Comparison of ENCODE assay signal across 1 cellular context in the genomic region with DNA sequence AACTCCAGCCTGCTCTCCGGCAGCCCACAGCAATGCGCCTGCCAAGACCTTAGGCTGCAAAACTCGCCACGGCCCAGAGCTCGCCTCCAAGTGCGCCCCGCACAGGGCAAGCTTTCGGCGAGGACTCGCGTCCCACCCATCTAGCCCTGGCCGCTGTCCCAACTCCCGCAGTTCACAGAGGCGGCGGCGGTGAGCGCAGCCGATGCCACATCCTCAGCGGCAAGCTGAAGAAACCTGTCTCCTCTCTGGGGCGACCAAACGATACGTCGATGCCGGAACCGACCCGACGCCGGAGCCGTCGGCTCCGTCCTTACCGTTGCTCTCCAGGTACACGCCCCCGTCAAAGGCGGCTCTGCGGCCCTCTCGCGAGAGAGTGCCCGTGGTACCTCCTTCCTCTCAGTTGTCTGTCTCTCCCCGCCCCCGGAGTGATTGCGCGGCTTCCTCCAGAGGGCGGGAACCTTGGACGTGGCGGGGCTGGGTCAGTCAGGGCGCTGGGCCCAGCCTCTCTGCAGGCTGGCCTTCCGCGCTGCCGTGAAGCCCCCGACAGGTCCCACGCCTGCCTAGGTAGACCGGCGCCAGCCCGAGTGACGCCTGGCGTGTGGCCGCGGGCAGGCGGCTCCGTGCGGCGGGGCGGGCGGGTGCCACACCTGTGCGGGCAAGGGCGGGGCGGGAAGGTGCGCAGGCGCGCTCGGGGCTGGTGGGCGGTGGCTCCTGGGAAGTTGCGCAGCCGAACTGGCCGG.
TF ChIP-seq lines count a peak whose summit lies in the region.

No MANE protein-coding gene starts in this region.

TF ChIP-seq in HepG2, 621 proteins besides CTCF, POLR2A, EP300 and RAD21 (continued from another document and continues in another):
- TF ChIP-seq, protein P1, sequence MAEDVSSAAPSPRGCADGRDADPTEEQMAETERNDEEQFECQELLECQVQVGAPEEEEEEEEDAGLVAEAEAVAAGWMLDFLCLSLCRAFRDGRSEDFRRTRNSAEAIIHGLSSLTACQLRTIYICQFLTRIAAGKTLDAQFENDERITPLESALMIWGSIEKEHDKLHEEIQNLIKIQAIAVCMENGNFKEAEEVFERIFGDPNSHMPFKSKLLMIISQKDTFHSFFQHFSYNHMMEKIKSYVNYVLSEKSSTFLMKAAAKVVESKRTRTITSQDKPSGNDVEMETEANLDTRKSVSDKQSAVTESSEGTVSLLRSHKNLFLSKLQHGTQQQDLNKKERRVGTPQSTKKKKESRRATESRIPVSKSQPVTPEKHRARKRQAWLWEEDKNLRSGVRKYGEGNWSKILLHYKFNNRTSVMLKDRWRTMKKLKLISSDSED (CRISPR knock-in tag; IDR thresholded peaks at IDR 0.05) = peak; percentile 79; the same call in 1 of the 2 replicates
- TF ChIP-seq, protein P2, sequence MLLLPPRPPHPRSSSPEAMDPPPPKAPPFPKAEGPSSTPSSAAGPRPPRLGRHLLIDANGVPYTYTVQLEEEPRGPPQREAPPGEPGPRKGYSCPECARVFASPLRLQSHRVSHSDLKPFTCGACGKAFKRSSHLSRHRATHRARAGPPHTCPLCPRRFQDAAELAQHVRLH (CRISPR knock-in tag; IDR thresholded peaks at IDR 0.05; ENCODE audit: borderline replicate concordance, low read depth) = peak; percentile 42
- peak; percentile 46 for TF ChIP-seq SRSF1 (optimal IDR thresholded peaks at IDR 0.05; ENCODE audit: low read depth, low read length)
- TF ChIP-seq, protein P3, sequence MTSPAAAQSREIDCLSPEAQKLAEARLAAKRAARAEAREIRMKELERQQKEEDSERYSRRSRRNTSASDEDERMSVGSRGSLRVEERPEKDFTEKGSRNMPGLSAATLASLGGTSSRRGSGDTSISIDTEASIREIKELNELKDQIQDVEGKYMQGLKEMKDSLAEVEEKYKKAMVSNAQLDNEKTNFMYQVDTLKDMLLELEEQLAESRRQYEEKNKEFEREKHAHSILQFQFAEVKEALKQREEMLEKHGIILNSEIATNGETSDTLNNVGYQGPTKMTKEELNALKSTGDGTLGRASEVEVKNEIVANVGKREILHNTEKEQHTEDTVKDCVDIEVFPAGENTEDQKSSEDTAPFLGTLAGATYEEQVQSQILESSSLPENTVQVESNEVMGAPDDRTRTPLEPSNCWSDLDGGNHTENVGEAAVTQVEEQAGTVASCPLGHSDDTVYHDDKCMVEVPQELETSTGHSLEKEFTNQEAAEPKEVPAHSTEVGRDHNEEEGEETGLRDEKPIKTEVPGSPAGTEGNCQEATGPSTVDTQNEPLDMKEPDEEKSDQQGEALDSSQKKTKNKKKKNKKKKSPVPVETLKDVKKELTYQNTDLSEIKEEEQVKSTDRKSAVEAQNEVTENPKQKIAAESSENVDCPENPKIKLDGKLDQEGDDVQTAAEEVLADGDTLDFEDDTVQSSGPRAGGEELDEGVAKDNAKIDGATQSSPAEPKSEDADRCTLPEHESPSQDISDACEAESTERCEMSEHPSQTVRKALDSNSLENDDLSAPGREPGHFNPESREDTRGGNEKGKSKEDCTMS (CRISPR knock-in tag; conservative IDR thresholded peaks at IDR 0.05) = no peak
- no peak; the same call in none of the 2 replicates for TF ChIP-seq JUND (CRISPR knock-in tag; IDR thresholded peaks at IDR 0.05)
- TF ChIP-seq, protein P4, sequence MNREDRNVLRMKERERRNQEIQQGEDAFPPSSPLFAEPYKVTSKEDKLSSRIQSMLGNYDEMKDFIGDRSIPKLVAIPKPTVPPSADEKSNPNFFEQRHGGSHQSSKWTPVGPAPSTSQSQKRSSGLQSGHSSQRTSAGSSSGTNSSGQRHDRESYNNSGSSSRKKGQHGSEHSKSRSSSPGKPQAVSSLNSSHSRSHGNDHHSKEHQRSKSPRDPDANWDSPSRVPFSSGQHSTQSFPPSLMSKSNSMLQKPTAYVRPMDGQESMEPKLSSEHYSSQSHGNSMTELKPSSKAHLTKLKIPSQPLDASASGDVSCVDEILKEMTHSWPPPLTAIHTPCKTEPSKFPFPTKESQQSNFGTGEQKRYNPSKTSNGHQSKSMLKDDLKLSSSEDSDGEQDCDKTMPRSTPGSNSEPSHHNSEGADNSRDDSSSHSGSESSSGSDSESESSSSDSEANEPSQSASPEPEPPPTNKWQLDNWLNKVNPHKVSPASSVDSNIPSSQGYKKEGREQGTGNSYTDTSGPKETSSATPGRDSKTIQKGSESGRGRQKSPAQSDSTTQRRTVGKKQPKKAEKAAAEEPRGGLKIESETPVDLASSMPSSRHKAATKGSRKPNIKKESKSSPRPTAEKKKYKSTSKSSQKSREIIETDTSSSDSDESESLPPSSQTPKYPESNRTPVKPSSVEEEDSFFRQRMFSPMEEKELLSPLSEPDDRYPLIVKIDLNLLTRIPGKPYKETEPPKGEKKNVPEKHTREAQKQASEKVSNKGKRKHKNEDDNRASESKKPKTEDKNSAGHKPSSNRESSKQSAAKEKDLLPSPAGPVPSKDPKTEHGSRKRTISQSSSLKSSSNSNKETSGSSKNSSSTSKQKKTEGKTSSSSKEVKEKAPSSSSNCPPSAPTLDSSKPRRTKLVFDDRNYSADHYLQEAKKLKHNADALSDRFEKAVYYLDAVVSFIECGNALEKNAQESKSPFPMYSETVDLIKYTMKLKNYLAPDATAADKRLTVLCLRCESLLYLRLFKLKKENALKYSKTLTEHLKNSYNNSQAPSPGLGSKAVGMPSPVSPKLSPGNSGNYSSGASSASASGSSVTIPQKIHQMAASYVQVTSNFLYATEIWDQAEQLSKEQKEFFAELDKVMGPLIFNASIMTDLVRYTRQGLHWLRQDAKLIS (CRISPR knock-in tag; IDR thresholded peaks at IDR 0.05) = no peak
- no peak for TF ChIP-seq ARNT (IDR thresholded peaks at IDR 0.05)
- TF ChIP-seq, protein P5, sequence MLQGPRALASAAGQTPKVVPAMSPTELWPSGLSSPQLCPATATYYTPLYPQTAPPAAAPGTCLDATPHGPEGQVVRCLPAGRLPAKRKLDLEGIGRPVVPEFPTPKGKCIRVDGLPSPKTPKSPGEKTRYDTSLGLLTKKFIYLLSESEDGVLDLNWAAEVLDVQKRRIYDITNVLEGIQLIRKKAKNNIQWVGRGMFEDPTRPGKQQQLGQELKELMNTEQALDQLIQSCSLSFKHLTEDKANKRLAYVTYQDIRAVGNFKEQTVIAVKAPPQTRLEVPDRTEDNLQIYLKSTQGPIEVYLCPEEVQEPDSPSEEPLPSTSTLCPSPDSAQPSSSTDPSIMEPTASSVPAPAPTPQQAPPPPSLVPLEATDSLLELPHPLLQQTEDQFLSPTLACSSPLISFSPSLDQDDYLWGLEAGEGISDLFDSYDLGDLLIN (CRISPR knock-in tag; IDR thresholded peaks at IDR 0.05; ENCODE audit: borderline replicate concordance) = peak; percentile 28; the same call in 1 of the 2 replicates
- TF ChIP-seq, protein P6, sequence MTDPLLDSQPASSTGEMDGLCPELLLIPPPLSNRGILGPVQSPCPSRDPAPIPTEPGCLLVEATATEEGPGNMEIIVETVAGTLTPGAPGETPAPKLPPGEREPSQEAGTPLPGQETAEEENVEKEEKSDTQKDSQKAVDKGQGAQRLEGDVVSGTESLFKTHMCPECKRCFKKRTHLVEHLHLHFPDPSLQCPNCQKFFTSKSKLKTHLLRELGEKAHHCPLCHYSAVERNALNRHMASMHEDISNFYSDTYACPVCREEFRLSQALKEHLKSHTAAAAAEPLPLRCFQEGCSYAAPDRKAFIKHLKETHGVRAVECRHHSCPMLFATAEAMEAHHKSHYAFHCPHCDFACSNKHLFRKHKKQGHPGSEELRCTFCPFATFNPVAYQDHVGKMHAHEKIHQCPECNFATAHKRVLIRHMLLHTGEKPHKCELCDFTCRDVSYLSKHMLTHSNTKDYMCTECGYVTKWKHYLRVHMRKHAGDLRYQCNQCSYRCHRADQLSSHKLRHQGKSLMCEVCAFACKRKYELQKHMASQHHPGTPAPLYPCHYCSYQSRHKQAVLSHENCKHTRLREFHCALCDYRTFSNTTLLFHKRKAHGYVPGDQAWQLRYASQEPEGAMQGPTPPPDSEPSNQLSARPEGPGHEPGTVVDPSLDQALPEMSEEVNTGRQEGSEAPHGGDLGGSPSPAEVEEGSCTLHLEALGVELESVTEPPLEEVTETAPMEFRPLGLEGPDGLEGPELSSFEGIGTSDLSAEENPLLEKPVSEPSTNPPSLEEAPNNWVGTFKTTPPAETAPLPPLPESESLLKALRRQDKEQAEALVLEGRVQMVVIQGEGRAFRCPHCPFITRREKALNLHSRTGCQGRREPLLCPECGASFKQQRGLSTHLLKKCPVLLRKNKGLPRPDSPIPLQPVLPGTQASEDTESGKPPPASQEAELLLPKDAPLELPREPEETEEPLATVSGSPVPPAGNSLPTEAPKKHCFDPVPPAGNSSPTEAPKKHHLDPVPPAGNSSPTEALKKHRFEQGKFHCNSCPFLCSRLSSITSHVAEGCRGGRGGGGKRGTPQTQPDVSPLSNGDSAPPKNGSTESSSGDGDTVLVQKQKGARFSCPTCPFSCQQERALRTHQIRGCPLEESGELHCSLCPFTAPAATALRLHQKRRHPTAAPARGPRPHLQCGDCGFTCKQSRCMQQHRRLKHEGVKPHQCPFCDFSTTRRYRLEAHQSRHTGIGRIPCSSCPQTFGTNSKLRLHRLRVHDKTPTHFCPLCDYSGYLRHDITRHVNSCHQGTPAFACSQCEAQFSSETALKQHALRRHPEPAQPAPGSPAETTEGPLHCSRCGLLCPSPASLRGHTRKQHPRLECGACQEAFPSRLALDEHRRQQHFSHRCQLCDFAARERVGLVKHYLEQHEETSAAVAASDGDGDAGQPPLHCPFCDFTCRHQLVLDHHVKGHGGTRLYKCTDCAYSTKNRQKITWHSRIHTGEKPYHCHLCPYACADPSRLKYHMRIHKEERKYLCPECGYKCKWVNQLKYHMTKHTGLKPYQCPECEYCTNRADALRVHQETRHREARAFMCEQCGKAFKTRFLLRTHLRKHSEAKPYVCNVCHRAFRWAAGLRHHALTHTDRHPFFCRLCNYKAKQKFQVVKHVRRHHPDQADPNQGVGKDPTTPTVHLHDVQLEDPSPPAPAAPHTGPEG (CRISPR knock-in tag; IDR thresholded peaks at IDR 0.05) = peak; percentile 15; the same call in 1 of the 2 replicates
- TF ChIP-seq, protein P7, sequence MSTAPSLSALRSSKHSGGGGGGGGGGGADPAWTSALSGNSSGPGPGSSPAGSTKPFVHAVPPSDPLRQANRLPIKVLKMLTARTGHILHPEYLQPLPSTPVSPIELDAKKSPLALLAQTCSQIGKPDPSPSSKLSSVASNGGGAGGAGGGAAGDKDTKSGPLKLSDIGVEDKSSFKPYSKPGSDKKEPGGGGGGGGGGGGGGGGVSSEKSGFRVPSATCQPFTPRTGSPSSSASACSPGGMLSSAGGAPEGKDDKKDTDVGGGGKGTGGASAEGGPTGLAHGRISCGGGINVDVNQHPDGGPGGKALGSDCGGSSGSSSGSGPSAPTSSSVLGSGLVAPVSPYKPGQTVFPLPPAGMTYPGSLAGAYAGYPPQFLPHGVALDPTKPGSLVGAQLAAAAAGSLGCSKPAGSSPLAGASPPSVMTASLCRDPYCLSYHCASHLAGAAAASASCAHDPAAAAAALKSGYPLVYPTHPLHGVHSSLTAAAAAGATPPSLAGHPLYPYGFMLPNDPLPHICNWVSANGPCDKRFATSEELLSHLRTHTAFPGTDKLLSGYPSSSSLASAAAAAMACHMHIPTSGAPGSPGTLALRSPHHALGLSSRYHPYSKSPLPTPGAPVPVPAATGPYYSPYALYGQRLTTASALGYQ (CRISPR knock-in tag; IDR thresholded peaks at IDR 0.05) = no peak; the same call in 1 of the 2 replicates
- TF ChIP-seq ZFX (CRISPR knock-in tag; IDR thresholded peaks at IDR 0.05; ENCODE audit: low read depth) = peak; percentile 90
- TF ChIP-seq, protein P8, sequence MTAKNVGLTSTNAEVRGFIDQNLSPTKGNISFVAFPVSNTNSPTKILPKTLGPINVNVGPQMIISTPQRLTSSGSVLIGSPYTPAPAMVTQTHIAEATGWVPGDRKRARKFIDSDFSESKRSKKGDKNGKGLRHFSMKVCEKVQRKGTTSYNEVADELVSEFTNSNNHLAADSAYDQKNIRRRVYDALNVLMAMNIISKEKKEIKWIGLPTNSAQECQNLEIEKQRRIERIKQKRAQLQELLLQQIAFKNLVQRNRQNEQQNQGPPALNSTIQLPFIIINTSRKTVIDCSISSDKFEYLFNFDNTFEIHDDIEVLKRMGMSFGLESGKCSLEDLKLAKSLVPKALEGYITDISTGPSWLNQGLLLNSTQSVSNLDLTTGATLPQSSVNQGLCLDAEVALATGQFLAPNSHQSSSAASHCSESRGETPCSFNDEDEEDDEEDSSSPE (CRISPR knock-in tag; IDR thresholded peaks at IDR 0.05) = peak; percentile 94
- TF ChIP-seq, protein P9, sequence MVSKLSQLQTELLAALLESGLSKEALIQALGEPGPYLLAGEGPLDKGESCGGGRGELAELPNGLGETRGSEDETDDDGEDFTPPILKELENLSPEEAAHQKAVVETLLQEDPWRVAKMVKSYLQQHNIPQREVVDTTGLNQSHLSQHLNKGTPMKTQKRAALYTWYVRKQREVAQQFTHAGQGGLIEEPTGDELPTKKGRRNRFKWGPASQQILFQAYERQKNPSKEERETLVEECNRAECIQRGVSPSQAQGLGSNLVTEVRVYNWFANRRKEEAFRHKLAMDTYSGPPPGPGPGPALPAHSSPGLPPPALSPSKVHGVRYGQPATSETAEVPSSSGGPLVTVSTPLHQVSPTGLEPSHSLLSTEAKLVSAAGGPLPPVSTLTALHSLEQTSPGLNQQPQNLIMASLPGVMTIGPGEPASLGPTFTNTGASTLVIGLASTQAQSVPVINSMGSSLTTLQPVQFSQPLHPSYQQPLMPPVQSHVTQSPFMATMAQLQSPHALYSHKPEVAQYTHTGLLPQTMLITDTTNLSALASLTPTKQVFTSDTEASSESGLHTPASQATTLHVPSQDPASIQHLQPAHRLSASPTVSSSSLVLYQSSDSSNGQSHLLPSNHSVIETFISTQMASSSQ (IDR thresholded peaks at IDR 0.05; ENCODE audit: low read depth) = no peak; the same call in none of the 2 replicates
- TF ChIP-seq, protein P9 (CRISPR knock-in tag; IDR thresholded peaks at IDR 0.05; ENCODE audit: borderline replicate concordance) = peak; percentile 61
- TF ChIP-seq, protein P10, sequence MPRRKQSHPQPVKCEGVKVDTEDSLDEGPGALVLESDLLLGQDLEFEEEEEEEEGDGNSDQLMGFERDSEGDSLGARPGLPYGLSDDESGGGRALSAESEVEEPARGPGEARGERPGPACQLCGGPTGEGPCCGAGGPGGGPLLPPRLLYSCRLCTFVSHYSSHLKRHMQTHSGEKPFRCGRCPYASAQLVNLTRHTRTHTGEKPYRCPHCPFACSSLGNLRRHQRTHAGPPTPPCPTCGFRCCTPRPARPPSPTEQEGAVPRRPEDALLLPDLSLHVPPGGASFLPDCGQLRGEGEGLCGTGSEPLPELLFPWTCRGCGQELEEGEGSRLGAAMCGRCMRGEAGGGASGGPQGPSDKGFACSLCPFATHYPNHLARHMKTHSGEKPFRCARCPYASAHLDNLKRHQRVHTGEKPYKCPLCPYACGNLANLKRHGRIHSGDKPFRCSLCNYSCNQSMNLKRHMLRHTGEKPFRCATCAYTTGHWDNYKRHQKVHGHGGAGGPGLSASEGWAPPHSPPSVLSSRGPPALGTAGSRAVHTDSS (CRISPR knock-in tag; conservative IDR thresholded peaks at IDR 0.05) = no peak
- peak; percentile 71 for TF ChIP-seq ZBTB38 (CRISPR knock-in tag; IDR thresholded peaks at IDR 0.05)
- TF ChIP-seq GZF1 (CRISPR knock-in tag; IDR thresholded peaks at IDR 0.05) = no peak; the same call in 1 of the 2 replicates
- TF ChIP-seq ZSCAN12 (CRISPR knock-in tag; IDR thresholded peaks at IDR 0.05) = no peak
- no peak for TF ChIP-seq ATRX (CRISPR knock-in tag; IDR thresholded peaks at IDR 0.05; ENCODE audit: borderline replicate concordance)
- TF ChIP-seq ZNF788 (CRISPR knock-in tag; IDR thresholded peaks at IDR 0.05; ENCODE audit: borderline replicate concordance) = peak; percentile 81; the same call in 1 of the 2 replicates
